ENCODE assay signal across 8 cellular contexts in genomic region chr3:159775372-159775961, GRCh38.
DNase-seq lines count a peak whose midpoint lies in the region; ATAC-seq and TF ChIP-seq lines count a peak whose summit lies in the region.

No MANE protein-coding gene starts in this region.

- ATAC-seq in GM21529 (IDR thresholded peaks at IDR 0.05; ENCODE audit: unreplicated experiment) (no peak), GM18907 (IDR thresholded peaks at IDR 0.05; ENCODE audit: unreplicated experiment) (no peak)

- intact Hi-C loops in ascending aorta (cut with DNase I), result loop anchor here (1.0 kb wide), 1 partner anchor 21 kb away; no protein-coding TSS in a partner anchor

- H3K4me1 ChIP-seq in ascending aorta, result peaks cover 10 to 58% of the 10 kb centered on the region in 2 donors
- peaks cover 0 to 18% (median 2%) of the 10 kb centered on the region in 4 donors for H3K4me1 ChIP-seq in tibial nerve

- H3K27me3 ChIP-seq in ascending aorta (no peaks in the 10 kb centered on the region), tibial nerve (no peaks in the 10 kb centered on the region)

- peak in 1 of 2 donors; percentile 54 for TF ChIP-seq EP300 in tibial nerve (IDR thresholded peaks at IDR 0.05)

- DNase-seq in KBM-7 (peak; percentile 19), ascending aorta (ENCODE audit: low spot score in 2 of 2) (peak; percentile 50 to 93), iPS-NIHi7 (ENCODE audit: extremely low spot score) (peak; percentile 62), tibial nerve (ENCODE audit: low spot score in 2 of 2) (no peak)
- DNase-seq in activated T-cell treated with anti-CD3 and anti-CD28 coated beads, Interleukin-2, amount 50 U/mL, for 1 hour, result no peak
- DNase-seq in stimulated activated CD4-positive, alpha-beta T cell treated with anti-CD3 and anti-CD28 coated beads, Interleukin-4, amount 100 ng/mL, for 4 hours, result no peak

- peak in 1 of 3 experiments; percentile 6 for TF ChIP-seq CTCF in ascending aorta (IDR thresholded peaks at IDR 0.05)
- TF ChIP-seq CTCF in tibial nerve (IDR thresholded peaks at IDR 0.05), result no peak

- no peak for TF ChIP-seq POLR2A in tibial nerve (IDR thresholded peaks at IDR 0.05)

- no peaks in the 10 kb centered on the region for H3K36me3 ChIP-seq in ascending aorta
- no peaks in the 10 kb centered on the region for H3K36me3 ChIP-seq in tibial nerve

- peak overlapping the region in 1 of 2 donors; percentile 34 for H3K4me3 ChIP-seq in ascending aorta
- no peak overlapping the region for H3K4me3 ChIP-seq in tibial nerve

- H3K27ac ChIP-seq in ascending aorta (peak overlapping the region; percentile 89 to 95), tibial nerve (peak overlapping the region; percentile 15 to 77 (median 66))

- WGBS in tibial nerve, 2 donors, result 35 to 39% methylated on average over 5 of the region's 5 CpGs

- H3K9me3 ChIP-seq in ascending aorta (no peaks in the 10 kb centered on the region), tibial nerve (no peaks in the 10 kb centered on the region)

- in situ Hi-C loops in KBM-7 (cut with MboI; ENCODE audit: low pct_unique_long_range_greater_than_20kb, low sequenced_read_pairs), result no loop called here

Comparison
In these comparisons a context has a peak if more than half of its experiments do, and no peak if none do; other contexts are left out.
1. DNase-seq: peak in KBM-7 (single experiment), ascending aorta (2 of 2) and iPS-NIHi7 (single experiment); none in tibial nerve (0 of 2), activated T-cell treated with anti-CD3 and anti-CD28 coated beads, Interleukin-2, amount 50 U/mL, for 1 hour (single experiment) and stimulated activated CD4-positive, alpha-beta T cell treated with anti-CD3 and anti-CD28 coated beads, Interleukin-4, amount 100 ng/mL, for 4 hours (0 of 2).